ENCODE assay signal across 14 cellular contexts in genomic region chr14:64421166-64421565, GRCh38. TPM values are rescaled to one million over a fixed set of nuclear protein-coding genes. Genes with fewer than 3 reads are reported as not detected.
DNase-seq lines count a peak whose midpoint lies in the region; ATAC-seq and TF ChIP-seq lines count a peak whose summit lies in the region.
"Had no signal": no experiment of that assay in that cellular context is flagged by ENCODE, and none has a peak within 500 bp of the region (broad histone marks: within the 10 kb centered on the region; RNA-seq: fewer than 3 reads in every experiment).

No MANE protein-coding gene starts in this region.

- peaks cover 71% of the 10 kb centered on the region for H3K36me3 Mint-ChIP-seq in brain
- H3K36me3 Mint-ChIP-seq in natural killer cell: peaks cover 6% of the 10 kb centered on the region

- H3K9me3 Mint-ChIP-seq in brain (peaks cover 0 to 3% (median 0%) of the 10 kb centered on the region in 5 experiments), natural killer cell (no peaks in the 10 kb centered on the region)
- H3K9me3 Mint-ChIP-seq: CD4-positive, CD25-positive, alpha-beta regulatory T cell; IgD-negative memory B cell had no signal

- H3K27me3 Mint-ChIP-seq in brain (peaks cover 5% of the 10 kb centered on the region), natural killer cell (ENCODE audit: low read depth in 2 of 2) (no peaks in the 10 kb centered on the region)
- H3K27me3 Mint-ChIP-seq: CD4-positive, CD25-positive, alpha-beta regulatory T cell; IgD-negative memory B cell had no signal

- H3K27ac ChIP-seq in mesodermal cell (ENCODE audit: low read depth, low read length, severe bottlenecking): peak overlapping the region; percentile 18
- H3K27ac ChIP-seq in substantia nigra (ENCODE audit: low read depth, low read length, poor library complexity, severe bottlenecking): no peak overlapping the region
- no peak overlapping the region for H3K27ac ChIP-seq in left ventricle myocardium inferior (replicated peaks)
- H3K27ac ChIP-seq: hepatocyte had no signal

- peaks cover 84% of the 10 kb centered on the region for H3K36me3 ChIP-seq in mesodermal cell (ENCODE audit: control insufficient read depth, insufficient read depth, low read length)
- peaks cover 87% of the 10 kb centered on the region for H3K36me3 ChIP-seq in left ventricle myocardium inferior

- ATAC-seq in natural killer cell: no peak

- H3K27ac Mint-ChIP-seq in brain (peak overlapping the region in 3 of 5 experiments; percentile 54 to 72 (median 70)), natural killer cell (no peak overlapping the region)

- 74 to 81% methylated on average over 3 of the region's 8 CpGs for WGBS in mesodermal cell (ENCODE audit: insufficient coverage in 2 of 2), 2 experiments

- no peak for TF ChIP-seq CTCF in AG09309 (IDR thresholded peaks at IDR 0.05; ENCODE audit: control insufficient read depth, insufficient read depth, low read depth, low read length, missing control alignments)
- TF ChIP-seq CTCF in brain (conservative IDR thresholded peaks at IDR 0.05): no peak
- TF ChIP-seq CTCF in natural killer cell (IDR thresholded peaks at IDR 0.05): no peak
- TF ChIP-seq CTCF in left ventricle myocardium inferior (IDR thresholded peaks at IDR 0.05; ENCODE audit: borderline replicate concordance): no peak

- H3K4me1 ChIP-seq in mesodermal cell (ENCODE audit: control insufficient read depth, insufficient read depth, low read length, poor library complexity, severe bottlenecking): peaks cover 9% of the 10 kb centered on the region
- H3K4me1 ChIP-seq in left ventricle myocardium inferior: no peaks in the 10 kb centered on the region

- H3K9me3 ChIP-seq in mesodermal cell (ENCODE audit: control insufficient read depth, low read length) (no peaks in the 10 kb centered on the region), left ventricle myocardium inferior (replicated peaks) (no peaks in the 10 kb centered on the region)

- H3K4me1 Mint-ChIP-seq in brain: peaks cover 19% of the 10 kb centered on the region
- H3K4me1 Mint-ChIP-seq in natural killer cell: no peaks in the 10 kb centered on the region
- H3K4me1 Mint-ChIP-seq: IgD-negative memory B cell had no signal

- no peak overlapping the region for H3K4me3 ChIP-seq in AG09309 (ENCODE audit: control insufficient read depth, low read depth, low read length)
- no peak overlapping the region for H3K4me3 ChIP-seq in mesodermal cell (ENCODE audit: extremely low read depth, insufficient read depth, low read length, poor library complexity, severe bottlenecking)
- H3K4me3 ChIP-seq in left ventricle myocardium inferior: no peak overlapping the region
- H3K4me3 ChIP-seq: hepatocyte had no signal

- no peaks in the 10 kb centered on the region for H3K27me3 ChIP-seq in left ventricle myocardium inferior (ENCODE audit: low read depth)
- H3K27me3 ChIP-seq: hepatocyte had no signal

- intact Hi-C loops in natural killer cell (cut with micrococcal nuclease) (no loop called here), left ventricle myocardium inferior (cut with micrococcal nuclease) (loop anchor here (10.0 kb wide), 1 partner anchor 54 kb away; no protein-coding TSS in a partner anchor)

- H3K4me3 Mint-ChIP-seq in brain: no peak overlapping the region
- H3K4me3 Mint-ChIP-seq in natural killer cell: no peak overlapping the region
- H3K4me3 Mint-ChIP-seq: CD4-positive, CD25-positive, alpha-beta regulatory T cell; IgD-negative memory B cell had no signal

- DNase-seq in AG09309 (ENCODE audit: low read depth): peak; percentile 32
- DNase-seq in LHCN-M2 (ENCODE audit: low read depth): peak; percentile 81
- no peak for DNase-seq in substantia nigra (lab: John Stamatoyannopoulos, UW)
- DNase-seq in natural killer cell: no peak
- DNase-seq in left ventricle myocardium inferior: no peak
- no peak for DNase-seq in DMS 273 (lab: John Stamatoyannopoulos, UW; ENCODE audit: unreplicated experiment)
- DNase-seq: activated CD8-positive, alpha-beta memory T cell treated with anti-CD3 and anti-CD28 coated beads, Interleukin-2, amount 50 U/mL, for 4 hours; CD4-positive, CD25-positive, alpha-beta regulatory T cell; cerebellar nuclear complex; NCI-H524 treated with DMSO at 0.1 percent for 48 hours had no signal

RNA-seq across cellular contexts. Expression of gene MTHFD1, which starts 33.0 kb away (rescaled TPM):
- total RNA-seq in LHCN-M2 (2014; rRNA removed) (68.9 and 82.1 TPM in 2 replicates), natural killer cell (10 to 100 TPM; 27.6 to 34.6 (median 28.0) TPM), left ventricle myocardium inferior (64.9 TPM)
- 88.3 TPM for polyA plus RNA-seq in LHCN-M2 (2012)
- polyA plus RNA-seq in brain (ENCODE audit: insufficient read depth, low read depth, low replicate concordance): 94.8 TPM
- polyA plus RNA-seq in mesodermal cell (2013, experiment 1 of 2): 52.3 TPM
- polyA plus RNA-seq in mesodermal cell (2013, experiment 2 of 2): 52.0 TPM

RNA-seq across cellular contexts. Expression of gene AKAP5, which starts 44.1 kb away (rescaled TPM):
- total RNA-seq in LHCN-M2 (2014; rRNA removed): 0.13 and 0.40 TPM in 2 replicates
- polyA plus RNA-seq in LHCN-M2 (2012): 0.36 TPM
- 1.5 TPM for polyA plus RNA-seq in brain (ENCODE audit: insufficient read depth, low read depth, low replicate concordance)
- polyA plus RNA-seq in mesodermal cell (2013, experiment 1 of 2): 2.1 TPM
- polyA plus RNA-seq in mesodermal cell (2013, experiment 2 of 2): 2.9 TPM
- total RNA-seq in natural killer cell: 10 to 100 TPM; 11.1 to 16.3 (median 12.0) TPM
- 0.19 TPM for total RNA-seq in left ventricle myocardium inferior

Comparison
In these comparisons a context has a peak if more than half of its experiments do, and no peak if none do; other contexts are left out.
1. DNase-seq: peak in AG09309 (single experiment) and LHCN-M2 (single experiment); none in substantia nigra (0 of 49), natural killer cell (single experiment), left ventricle myocardium inferior (single experiment) and DMS 273 (single experiment).
2. H3K27ac Mint-ChIP-seq: peak in brain (3 of 5); none in natural killer cell (0 of 2).